Comparison of ENCODE assay signal across 19 cellular contexts in the genomic region with DNA sequence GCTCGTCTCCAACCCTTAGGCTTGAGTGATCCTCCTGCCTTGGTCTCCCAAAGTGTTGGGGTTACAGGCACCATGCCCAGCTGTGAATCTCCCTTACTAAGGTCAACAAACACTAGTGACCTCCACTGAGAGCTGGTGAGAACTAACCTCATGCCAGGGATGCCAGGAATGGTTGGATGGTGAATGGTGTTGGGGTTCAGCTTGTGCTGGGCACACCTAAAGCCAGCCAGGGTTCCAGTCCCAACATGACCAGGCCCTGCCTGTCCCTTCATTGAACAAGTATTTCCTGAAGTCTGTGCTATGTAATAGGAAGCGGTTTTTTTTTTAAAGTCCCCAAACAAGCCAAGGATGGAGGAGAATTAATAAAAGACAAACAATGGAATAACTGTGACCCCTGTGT. TPM values are rescaled to one million over a fixed set of nuclear protein-coding genes. Genes with fewer than 3 reads are reported as not detected.
DNase-seq lines count a peak whose midpoint lies in the region; ATAC-seq and TF ChIP-seq lines count a peak whose summit lies in the region.
"Had no signal": no experiment of that assay in that cellular context is flagged by ENCODE, and none has a peak within 500 bp of the region (broad histone marks: within the 10 kb centered on the region; RNA-seq: fewer than 3 reads in every experiment).

No MANE protein-coding gene starts in this region.

- TF ChIP-seq POLR2A in transverse colon (IDR thresholded peaks at IDR 0.05): no peak

- H2BK12ac ChIP-seq in mesenchymal stem cell (ENCODE audit: low read length in 2 of 2): no peak overlapping the region

- CTCF ChIA-PET in activated CD8-positive, alpha-beta memory T cell treated with anti-CD3 and anti-CD28 coated beads, Interleukin-2, amount 10 ng/mL, durations not matched to agents 7 days and 5 days (lab: Charles Lee): interaction anchor here (0.8 to 1.0 kb wide), 2 partner anchors 8 to 10 kb away, joined by 3 read pairs; no protein-coding TSS in a partner anchor

- H3K36me3 ChIP-seq in transverse colon (no peaks in the 10 kb centered on the region), mesenchymal stem cell (ENCODE audit: control insufficient read depth in 1 of 2, insufficient read depth in 2 of 2, low read depth in 1 of 2, low read length in 2 of 2) (no peaks in the 10 kb centered on the region)
- H3K36me3 ChIP-seq: left lung, suprapubic skin had no signal

- DNase-seq in activated CD8-positive, alpha-beta memory T cell treated with anti-CD3 and anti-CD28 coated beads, Interleukin-2, amount 10 ng/mL, durations not matched to agents 7 days and 5 days: no peak
- no peak for DNase-seq in activated CD8-positive, alpha-beta memory T cell treated with anti-CD3 and anti-CD28 coated beads for 24 hours
- DNase-seq in T-helper 17 cell: no peak
- peak; percentile 12 for DNase-seq in fibroblast of gingiva (ENCODE audit: low read depth)
- DNase-seq in transverse colon: no peak
- DNase-seq in NCI-H1694 (lab: John Stamatoyannopoulos, UW): no peak
- DNase-seq in mesenchymal stem cell: no peak
- DNase-seq in GM03348 (ENCODE audit: low spot score): no peak
- DNase-seq: activated CD4-positive, alpha-beta T cell treated with anti-CD3 and anti-CD28 coated beads, Interleukin-2, amount 50 U/mL, for 4 hours; activated T-cell treated with anti-CD3 and anti-CD28 coated beads, Interleukin-2, amount 50 U/mL, for 72 hours; amniotic stem cell; GDM1; NCI-H1048; NCI-H2171 treated with DMSO at 0.1 percent for 48 hours; NK-92 treated with Interleukin-12 subunit alpha and Interleukin-12 subunit beta, amount 100 ng/mL, for 24 hours; SIG-M5 had no signal

- no peak overlapping the region for H2BK15ac ChIP-seq in mesenchymal stem cell (ENCODE audit: low read depth, poor library complexity, severe bottlenecking)

- H3K23ac ChIP-seq in mesenchymal stem cell (ENCODE audit: low read length in 2 of 2): no peak overlapping the region

- no peak overlapping the region for H2AFZ ChIP-seq in mesenchymal stem cell (ENCODE audit: low read depth, low read length)

- no peak overlapping the region for H2AK5ac ChIP-seq in mesenchymal stem cell (ENCODE audit: low read length, severe bottlenecking)

- peaks cover 32% of the 10 kb centered on the region for H3K4me1 Mint-ChIP-seq in activated CD8-positive, alpha-beta memory T cell treated with anti-CD3 and anti-CD28 coated beads, Interleukin-2, amount 10 ng/mL, durations not matched to agents 7 days and 5 days
- H3K4me1 Mint-ChIP-seq in T-helper 17 cell: peaks cover 44% of the 10 kb centered on the region

- H4K91ac ChIP-seq in mesenchymal stem cell (ENCODE audit: low read length): no peak overlapping the region

- H3K27ac ChIP-seq in transverse colon: peak overlapping the region; percentile 81 to 93 (median 91)
- no peak overlapping the region for H3K27ac ChIP-seq in mesenchymal stem cell (ENCODE audit: low read length, poor library complexity, severe bottlenecking)
- H3K27ac ChIP-seq: suprapubic skin had no signal

- H3K27me3 Mint-ChIP-seq in activated CD8-positive, alpha-beta memory T cell treated with anti-CD3 and anti-CD28 coated beads, Interleukin-2, amount 10 ng/mL, durations not matched to agents 7 days and 5 days: peaks cover 18% of the 10 kb centered on the region
- no peaks in the 10 kb centered on the region for H3K27me3 Mint-ChIP-seq in T-helper 17 cell

- no peak overlapping the region for H2BK120ac ChIP-seq in mesenchymal stem cell (ENCODE audit: low read depth, low read length)

- intact Hi-C loops in transverse colon (cut with DNase I; ENCODE audit: low total_unique reads): no loop called here

- H3K79me1 ChIP-seq in mesenchymal stem cell (replicated peaks; ENCODE audit: low read length, poor library complexity, severe bottlenecking): no peaks in the 10 kb centered on the region

- H3K4me1 ChIP-seq in transverse colon (peaks cover 24 to 70% (median 60%) of the 10 kb centered on the region in 4 donors), mesenchymal stem cell (ENCODE audit: control insufficient read depth, insufficient read depth, low read depth, low read length) (peaks cover 34% of the 10 kb centered on the region)

- H3K9me3 ChIP-seq in T-helper 17 cell (ENCODE audit: control insufficient read depth, low read length, poor library complexity, severe bottlenecking) (no peaks in the 10 kb centered on the region), transverse colon (no peaks in the 10 kb centered on the region), mesenchymal stem cell (ENCODE audit: control insufficient read depth, low read length) (no peaks in the 10 kb centered on the region)
- H3K9me3 ChIP-seq: left lung, suprapubic skin had no signal

- WGBS in transverse colon (ENCODE audit: low coverage in 1 of 2), 2 donors: 79 to 100% methylated on average over 1 to 2 of the region's 2 CpGs
- WGBS in mesenchymal stem cell: 80% methylated on average over 1 of the region's 2 CpGs

- H3K27me3 ChIP-seq in transverse colon (no peaks in the 10 kb centered on the region), mesenchymal stem cell (ENCODE audit: control insufficient read depth in 1 of 2, insufficient read depth in 1 of 2, low read length in 2 of 2) (peaks cover 0 to 6% of the 10 kb centered on the region in 2 experiments)
- H3K27me3 ChIP-seq: left lung, suprapubic skin had no signal

- H3K4me3 ChIP-seq in transverse colon: no peak overlapping the region
- H3K4me3 ChIP-seq in mesenchymal stem cell (ENCODE audit: insufficient read depth in 1 of 2, low read depth in 1 of 2, low read length in 2 of 2): no peak overlapping the region
- H3K4me3 ChIP-seq: left lung, suprapubic skin had no signal

- no peak overlapping the region for H3K4ac ChIP-seq in mesenchymal stem cell (ENCODE audit: low read depth in 1 of 2, low read length in 2 of 2)

- H3K27ac Mint-ChIP-seq in activated CD8-positive, alpha-beta memory T cell treated with anti-CD3 and anti-CD28 coated beads, Interleukin-2, amount 10 ng/mL, durations not matched to agents 7 days and 5 days: peak overlapping the region; percentile 19
- H3K27ac Mint-ChIP-seq in T-helper 17 cell: peak overlapping the region; percentile 100
- H3K27ac Mint-ChIP-seq: activated T-cell treated with anti-CD3 and anti-CD28 coated beads, Interleukin-2, amount 50 U/mL, for 72 hours had no signal

- no peak overlapping the region for H3K18ac ChIP-seq in mesenchymal stem cell (ENCODE audit: low read depth in 1 of 2, low read length in 2 of 2)

- H3K9me3 Mint-ChIP-seq in activated CD8-positive, alpha-beta memory T cell treated with anti-CD3 and anti-CD28 coated beads, Interleukin-2, amount 10 ng/mL, durations not matched to agents 7 days and 5 days (ENCODE audit: low read depth): no peaks in the 10 kb centered on the region
- H3K9me3 Mint-ChIP-seq: activated T-cell treated with anti-CD3 and anti-CD28 coated beads, Interleukin-2, amount 50 U/mL, for 72 hours; nephron had no signal

- H3K4me2 ChIP-seq in mesenchymal stem cell (ENCODE audit: low read length, poor library complexity, severe bottlenecking): no peak overlapping the region

- no peak for TF ChIP-seq CTCF in transverse colon (IDR thresholded peaks at IDR 0.05)

- no peak for TF ChIP-seq EP300 in transverse colon (IDR thresholded peaks at IDR 0.05; ENCODE audit: low read depth)

- in situ Hi-C loops in transverse colon (cut with MboI; ENCODE audit: low pct_ligation_motif_present in 1 of 4, low pct_unique_long_range_greater_than_20kb in 1 of 4, low sequenced_read_pairs in 3 of 4): no loop called here

- H2BK5ac ChIP-seq in mesenchymal stem cell (ENCODE audit: low read depth, low read length, poor library complexity, severe bottlenecking): no peak overlapping the region

- H3K9ac ChIP-seq in mesenchymal stem cell (ENCODE audit: low read length): no peak overlapping the region

- H4K8ac ChIP-seq in mesenchymal stem cell (ENCODE audit: low read length): no peak overlapping the region

- no peak overlapping the region for H3K4me3 Mint-ChIP-seq in activated CD8-positive, alpha-beta memory T cell treated with anti-CD3 and anti-CD28 coated beads, Interleukin-2, amount 10 ng/mL, durations not matched to agents 7 days and 5 days
- H3K4me3 Mint-ChIP-seq in T-helper 17 cell: no peak overlapping the region
- H3K4me3 Mint-ChIP-seq: activated T-cell treated with anti-CD3 and anti-CD28 coated beads, Interleukin-2, amount 50 U/mL, for 72 hours; nephron had no signal

- H3K14ac ChIP-seq in mesenchymal stem cell (ENCODE audit: low read length in 2 of 2): no peak overlapping the region

- no peaks in the 10 kb centered on the region for H3K36me3 Mint-ChIP-seq in activated CD8-positive, alpha-beta memory T cell treated with anti-CD3 and anti-CD28 coated beads, Interleukin-2, amount 10 ng/mL, durations not matched to agents 7 days and 5 days
- H3K36me3 Mint-ChIP-seq in T-helper 17 cell (ENCODE audit: low read depth): no peaks in the 10 kb centered on the region

- ATAC-seq in activated CD8-positive, alpha-beta memory T cell treated with anti-CD3 and anti-CD28 coated beads, Interleukin-2, amount 10 ng/mL, durations not matched to agents 7 days and 5 days: no peak
- ATAC-seq in T-helper 17 cell: no peak
- ATAC-seq: activated T-cell treated with anti-CD3 and anti-CD28 coated beads, Interleukin-2, amount 50 U/mL, for 72 hours; left lung had no signal

RNA-seq across cellular contexts. Expression of a gene that starts 56.0 kb away (rescaled TPM):
- 10 to 100 TPM; 34.1 to 47.5 TPM for total RNA-seq in activated CD8-positive, alpha-beta memory T cell treated with anti-CD3 and anti-CD28 coated beads, Interleukin-2, amount 10 ng/mL, durations not matched to agents 7 days and 5 days
- total RNA-seq in T-helper 17 cell (100 to 1,000 TPM; 226 to 358 TPM), transverse colon (10 to 100 TPM; 69.1 to 88.3 (median 75.5) TPM)
- polyA plus RNA-seq in mesenchymal stem cell (2013, experiment 1 of 2): 78.1 TPM
- 81.9 TPM for polyA plus RNA-seq in mesenchymal stem cell (2013, experiment 2 of 2)
